ENCODE assay signal across 9 cellular contexts in genomic region chr1:38006008-38006828, GRCh38. TPM values are rescaled to one million over a fixed set of nuclear protein-coding genes. Genes with fewer than 3 reads are reported as not detected.
DNase-seq lines count a peak whose midpoint lies in the region; ATAC-seq and TF ChIP-seq lines count a peak whose summit lies in the region.
"Had no signal": no experiment of that assay in that cellular context is flagged by ENCODE, and none has a peak within 500 bp of the region (broad histone marks: within the 10 kb centered on the region; RNA-seq: fewer than 3 reads in every experiment).

No MANE protein-coding gene starts in this region.

- H3K27me3 ChIP-seq in muscle layer of duodenum (ENCODE audit: low read depth, low read length): no peaks in the 10 kb centered on the region
- no peaks in the 10 kb centered on the region for H3K27me3 ChIP-seq in vagina

- H3K9me3 ChIP-seq in muscle layer of duodenum (ENCODE audit: control insufficient read depth in 1 of 2, low read length in 2 of 2) (no peaks in the 10 kb centered on the region), vagina (no peaks in the 10 kb centered on the region)

- CTCF ChIA-PET in activated naive CD4-positive, alpha-beta T cell treated with anti-CD3 and anti-CD28 coated beads, Interleukin-2, amount 10 ng/mL, durations not matched to agents 7 days and 5 days (lab: Charles Lee): no interaction called here

- no peak overlapping the region for H3K27ac Mint-ChIP-seq in activated naive CD4-positive, alpha-beta T cell treated with anti-CD3 and anti-CD28 coated beads, Interleukin-2, amount 10 ng/mL, durations not matched to agents 7 days and 5 days
- H3K27ac Mint-ChIP-seq in activated naive CD4-positive, alpha-beta T cell treated with anti-CD3 and anti-CD28 coated beads, Interleukin-2, amount 50 U/mL, for 72 hours: no peak overlapping the region

- no peak for TF ChIP-seq POLR2A in vagina (IDR thresholded peaks at IDR 0.05)

- TF ChIP-seq CTCF in cardiac fibroblast (IDR thresholded peaks at IDR 0.05; ENCODE audit: low read depth, low read length) (no peak), vagina (IDR thresholded peaks at IDR 0.05) (no peak)

- H3K27ac ChIP-seq in muscle layer of duodenum (ENCODE audit: low read length): peak overlapping the region; percentile 49
- H3K27ac ChIP-seq in vagina: peak overlapping the region; percentile 88

- H3K27me3 Mint-ChIP-seq in activated naive CD4-positive, alpha-beta T cell treated with anti-CD3 and anti-CD28 coated beads, Interleukin-2, amount 10 ng/mL, durations not matched to agents 7 days and 5 days: peaks cover 24% of the 10 kb centered on the region

- H3K4me3 ChIP-seq in cardiac fibroblast (replicated peaks in 1 of 2; ENCODE audit: low read depth in 2 of 2, low read length in 2 of 2) (peak overlapping the region; percentile 22 to 79), muscle layer of duodenum (ENCODE audit: low read depth in 1 of 2, low read length in 2 of 2) (peak overlapping the region; percentile 7 to 20), vagina (peak overlapping the region; percentile 73 to 80)

- no peaks in the 10 kb centered on the region for H3K36me3 Mint-ChIP-seq in activated naive CD4-positive, alpha-beta T cell treated with anti-CD3 and anti-CD28 coated beads, Interleukin-2, amount 10 ng/mL, durations not matched to agents 7 days and 5 days
- peaks cover 7 to 20% of the 10 kb centered on the region in 2 donors for H3K36me3 Mint-ChIP-seq in activated naive CD4-positive, alpha-beta T cell treated with anti-CD3 and anti-CD28 coated beads, Interleukin-2, amount 50 U/mL, for 72 hours

- no peak for DNase-seq in activated naive CD4-positive, alpha-beta T cell treated with anti-CD3 and anti-CD28 coated beads, Interleukin-2, amount 10 ng/mL, durations not matched to agents 7 days and 5 days
- DNase-seq in activated naive CD4-positive, alpha-beta T cell treated with anti-CD3 and anti-CD28 coated beads, Interleukin-2, amount 50 U/mL, for 72 hours (ENCODE audit: low spot score in 2 of 2): no peak
- DNase-seq in cardiac fibroblast (ENCODE audit: low read depth in 2 of 2): no peak
- DNase-seq in vagina (ENCODE audit: extremely low spot score in 2 of 2): no peak
- DNase-seq in Ammon's horn (ENCODE audit: low spot score): no peak
- no peak for DNase-seq in epidermal melanocyte (ENCODE audit: insufficient read length, low spot score)
- no peak for DNase-seq in left lobe of liver (ENCODE audit: low spot score)
- DNase-seq: central memory CD4-positive, alpha-beta T cell had no signal

- no peaks in the 10 kb centered on the region for H3K9me3 Mint-ChIP-seq in activated naive CD4-positive, alpha-beta T cell treated with anti-CD3 and anti-CD28 coated beads, Interleukin-2, amount 10 ng/mL, durations not matched to agents 7 days and 5 days
- H3K9me3 Mint-ChIP-seq in activated naive CD4-positive, alpha-beta T cell treated with anti-CD3 and anti-CD28 coated beads, Interleukin-2, amount 50 U/mL, for 72 hours: no peaks in the 10 kb centered on the region

- H3K4me3 Mint-ChIP-seq in activated naive CD4-positive, alpha-beta T cell treated with anti-CD3 and anti-CD28 coated beads, Interleukin-2, amount 10 ng/mL, durations not matched to agents 7 days and 5 days: peak overlapping the region; percentile 61

- no peak for ATAC-seq in activated naive CD4-positive, alpha-beta T cell treated with anti-CD3 and anti-CD28 coated beads, Interleukin-2, amount 50 U/mL, for 72 hours
- no peak for ATAC-seq in left lobe of liver

- H3K4me1 Mint-ChIP-seq in activated naive CD4-positive, alpha-beta T cell treated with anti-CD3 and anti-CD28 coated beads, Interleukin-2, amount 10 ng/mL, durations not matched to agents 7 days and 5 days: peaks cover 44% of the 10 kb centered on the region

- H3K4me1 ChIP-seq in muscle layer of duodenum (ENCODE audit: control insufficient read depth in 1 of 2, insufficient read depth in 2 of 2, low read length in 2 of 2) (peaks cover 3 to 23% of the 10 kb centered on the region in 2 donors), vagina (peaks cover 37% of the 10 kb centered on the region)

- no peaks in the 10 kb centered on the region for H3K36me3 ChIP-seq in muscle layer of duodenum (ENCODE audit: control insufficient read depth in 1 of 2, insufficient read depth in 2 of 2, low read length in 2 of 2)
- no peaks in the 10 kb centered on the region for H3K36me3 ChIP-seq in vagina

- intact Hi-C loops in vagina (cut with DNase I): no loop called here

RNA-seq across cellular contexts. Expression of gene FHL3, which starts 0.9 kb away (rescaled TPM):
- total RNA-seq in activated naive CD4-positive, alpha-beta T cell treated with anti-CD3 and anti-CD28 coated beads, Interleukin-2, amount 50 U/mL, for 72 hours: 10 to 100 TPM; 17.9 to 39.0 TPM
- total RNA-seq in vagina (26.3 TPM), left lobe of liver (2.3 TPM)

RNA-seq across cellular contexts. Expression of gene UTP11, which starts 6.3 kb away (rescaled TPM):
- total RNA-seq in activated naive CD4-positive, alpha-beta T cell treated with anti-CD3 and anti-CD28 coated beads, Interleukin-2, amount 50 U/mL, for 72 hours: 10 to 100 TPM; 55.7 to 92.2 TPM
- 18.7 TPM for total RNA-seq in vagina
- total RNA-seq in left lobe of liver: 8.2 TPM

RNA-seq across cellular contexts. Expression of gene SF3A3, which starts 16.4 kb away (rescaled TPM):
- 10 to 100 TPM; 92.9 to 99.3 TPM for total RNA-seq in activated naive CD4-positive, alpha-beta T cell treated with anti-CD3 and anti-CD28 coated beads, Interleukin-2, amount 50 U/mL, for 72 hours
- 50.3 TPM for total RNA-seq in vagina
- total RNA-seq in left lobe of liver: 21.0 TPM

RNA-seq across cellular contexts. Expression of gene POU3F1, which starts 40.4 kb away (rescaled TPM):
- total RNA-seq in activated naive CD4-positive, alpha-beta T cell treated with anti-CD3 and anti-CD28 coated beads, Interleukin-2, amount 50 U/mL, for 72 hours: not detected
- total RNA-seq in vagina (not detected), left lobe of liver (0.08 TPM)

RNA-seq across cellular contexts. Expression of gene INPP5B, which starts 59.4 kb away (rescaled TPM):
- 10 to 100 TPM; 34.2 to 52.7 TPM for total RNA-seq in activated naive CD4-positive, alpha-beta T cell treated with anti-CD3 and anti-CD28 coated beads, Interleukin-2, amount 50 U/mL, for 72 hours
- total RNA-seq in vagina: 31.2 TPM
- total RNA-seq in left lobe of liver: 19.4 TPM

Comparison
In these comparisons a context has a peak if more than half of its experiments do, and no peak if none do; other contexts are left out.
1. H3K4me3 ChIP-seq: peak in every context shown above with its lines; median percentile 76 in vagina; 50 in cardiac fibroblast; 14 in muscle layer of duodenum.